In the genomic region with DNA sequence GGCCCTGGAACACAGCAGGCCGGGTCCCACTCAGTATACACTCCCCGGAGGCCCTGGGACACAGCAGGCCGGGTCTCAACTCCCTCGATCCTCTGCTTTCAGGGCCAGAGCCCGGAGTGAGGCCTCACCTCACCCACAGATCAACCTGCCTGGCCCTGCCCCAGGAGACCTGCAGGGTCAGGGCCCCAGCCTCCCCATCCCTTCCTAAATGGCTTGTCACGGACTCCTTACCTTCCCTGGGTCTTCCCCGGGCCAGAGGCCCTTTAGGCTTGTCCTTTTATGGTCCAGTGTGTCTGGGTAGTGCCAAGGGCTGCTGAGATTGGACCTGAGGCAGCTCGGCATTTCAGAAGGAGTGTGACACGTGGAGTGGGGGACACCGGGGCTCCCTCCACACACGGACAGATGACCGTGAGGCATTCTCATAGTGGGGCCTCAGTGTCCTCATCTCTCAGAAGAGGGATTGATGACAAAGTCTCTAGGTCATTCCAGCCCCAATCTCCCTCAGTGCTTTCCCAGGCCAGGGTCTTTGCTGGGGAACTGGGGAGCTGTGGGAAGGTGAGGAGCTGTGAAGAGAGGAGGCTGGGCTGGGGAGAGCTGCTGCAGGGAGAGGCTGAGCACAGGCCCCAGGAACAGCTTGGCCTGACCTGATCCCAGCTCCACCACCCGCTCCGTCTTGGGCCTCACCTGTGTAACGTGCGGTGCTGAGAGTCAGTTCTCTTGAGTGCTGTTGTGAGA, we compare ENCODE assay signal across 29 cellular contexts. TPM values are rescaled to one million over a fixed set of nuclear protein-coding genes. Genes with fewer than 3 reads are reported as not detected.
"Had no signal": no experiment of that assay in that cellular context is flagged by ENCODE, and none has a peak within 500 bp of the region (broad histone marks: within the 10 kb centered on the region; RNA-seq: fewer than 3 reads in every experiment).

No MANE protein-coding gene starts in this region.

- H3K4me3 ChIP-seq: ascending aorta, cardiac muscle cell, colonic mucosa, right lobe of liver, upper lobe of left lung had no signal

- H3K4me1 ChIP-seq: ascending aorta, colonic mucosa, right lobe of liver, upper lobe of left lung had no signal

- H3K9me3 Mint-ChIP-seq: activated naive CD4-positive, alpha-beta T cell treated with anti-CD3 and anti-CD28 coated beads, Interleukin-2, amount 10 ng/mL, durations not matched to agents 7 days and 5 days; activated naive CD8-positive, alpha-beta T cell treated with anti-CD3 and anti-CD28 coated beads, Interleukin-2, amount 10 ng/mL, durations not matched to agents 7 days and 5 days; activated T-helper 1 cell treated with anti-CD3 and anti-CD28 coated beads, Interleukin-12 subunit alpha, Interleukin-12 subunit beta, Interleukin-2, Interleukin-4 antibody, amounts not matched to agents 30 ng/mL and 10 ng/mL and 1 ng/mL, durations not matched to agents 14 hours and 24 hours and 36 hours; stimulated activated effector memory CD8-positive, alpha-beta T cell treated with anti-CD3 and anti-CD28 coated beads, Interleukin-12 subunit alpha, Interleukin-12 subunit beta, amount 100 ng/mL, for 72 hours; stimulated activated naive CD8-positive, alpha-beta T cell treated with anti-CD3 and anti-CD28 coated beads, Interleukin-15, Interleukin-2, amounts not matched to agents 100 ng/mL and 50 ng/mL, for 24 hours; T-cell; T-helper 2 cell treated with Interferon-gamma antibody and Interleukin-4, amounts not matched to agents 5 μg/mL and 100 μg/mL, for 36 hours had no signal

- H3K9me3 ChIP-seq: ascending aorta, colonic mucosa, right lobe of liver, upper lobe of left lung had no signal

- H3K27ac ChIP-seq: ascending aorta, cardiac muscle cell, colonic mucosa, right lobe of liver, upper lobe of left lung had no signal

- H3K27me3 Mint-ChIP-seq: activated naive CD4-positive, alpha-beta T cell treated with anti-CD3 and anti-CD28 coated beads, Interleukin-2, amount 10 ng/mL, durations not matched to agents 7 days and 5 days had no signal

- H3K4me1 Mint-ChIP-seq: activated naive CD4-positive, alpha-beta T cell treated with anti-CD3 and anti-CD28 coated beads, Interleukin-2, amount 10 ng/mL, durations not matched to agents 7 days and 5 days; activated naive CD8-positive, alpha-beta T cell treated with anti-CD3 and anti-CD28 coated beads, Interleukin-2, amount 10 ng/mL, durations not matched to agents 7 days and 5 days; naive B cell; stimulated activated effector memory CD8-positive, alpha-beta T cell treated with anti-CD3 and anti-CD28 coated beads, Interleukin-12 subunit alpha, Interleukin-12 subunit beta, amount 100 ng/mL, for 72 hours; T-cell had no signal

- DNase-seq: activated CD4-positive, alpha-beta T cell treated with anti-CD3 and anti-CD28 coated beads for 4 hours; activated CD4-positive, alpha-beta T cell treated with anti-CD3 and anti-CD28 coated beads, Interleukin-2, amount 50 U/mL, for 48 hours; activated CD4-positive, CD25-positive, alpha-beta regulatory T cell; activated CD8-positive, alpha-beta memory T cell treated with anti-CD3 and anti-CD28 coated beads for 24 hours; activated effector memory CD4-positive, alpha-beta T cell treated with anti-CD3 and anti-CD28 coated beads, Interleukin-2, amount 50 U/mL, for 16 hours; activated naive CD4-positive, alpha-beta T cell treated with anti-CD3 and anti-CD28 coated beads, Interleukin-2, amount 10 ng/mL, durations not matched to agents 7 days and 5 days; activated naive CD8-positive, alpha-beta T cell treated with anti-CD3 and anti-CD28 coated beads, Interleukin-2, amount 10 ng/mL, durations not matched to agents 7 days and 5 days; cerebellar nuclear complex; colonic mucosa; effector CD8-positive, alpha-beta T cell; left cardiac atrium; naive B cell; nephron progenitor cell; nucleus accumbens; right lobe of liver; stimulated activated CD4-positive, alpha-beta T cell treated with anti-CD3 and anti-CD28 coated beads, Interleukin-12 subunit alpha, Interleukin-12 subunit beta, amount 100 ng/mL, for 4 hours; stimulated activated CD4-positive, alpha-beta T cell treated with anti-CD3 and anti-CD28 coated beads, Interleukin-4, amount 100 ng/mL, for 1 hour; substantia nigra; T-cell; upper lobe of left lung had no signal

- H3K36me3 Mint-ChIP-seq: activated naive CD4-positive, alpha-beta T cell treated with anti-CD3 and anti-CD28 coated beads, Interleukin-2, amount 10 ng/mL, durations not matched to agents 7 days and 5 days; activated naive CD8-positive, alpha-beta T cell treated with anti-CD3 and anti-CD28 coated beads, Interleukin-2, amount 10 ng/mL, durations not matched to agents 7 days and 5 days; brain; mesothelial cell of epicardium; naive B cell; stimulated activated effector memory CD8-positive, alpha-beta T cell treated with anti-CD3 and anti-CD28 coated beads, Interleukin-12 subunit alpha, Interleukin-12 subunit beta, amount 100 ng/mL, for 72 hours; T-cell had no signal

- H3K27me3 ChIP-seq: ascending aorta, cardiac muscle cell, colonic mucosa, right lobe of liver, upper lobe of left lung had no signal

- H3K36me3 ChIP-seq: ascending aorta, cardiac muscle cell, colonic mucosa, right lobe of liver, upper lobe of left lung had no signal

- H3K4me3 Mint-ChIP-seq: activated naive CD4-positive, alpha-beta T cell treated with anti-CD3 and anti-CD28 coated beads, Interleukin-2, amount 10 ng/mL, durations not matched to agents 7 days and 5 days; activated naive CD8-positive, alpha-beta T cell treated with anti-CD3 and anti-CD28 coated beads, Interleukin-2, amount 10 ng/mL, durations not matched to agents 7 days and 5 days; activated T-helper 1 cell treated with anti-CD3 and anti-CD28 coated beads, Interleukin-12 subunit alpha, Interleukin-12 subunit beta, Interleukin-2, Interleukin-4 antibody, amounts not matched to agents 30 ng/mL and 10 ng/mL and 1 ng/mL, durations not matched to agents 14 hours and 24 hours and 36 hours; brain; mesothelial cell of epicardium; naive B cell; nephron progenitor cell; stimulated activated effector memory CD8-positive, alpha-beta T cell treated with anti-CD3 and anti-CD28 coated beads, Interleukin-12 subunit alpha, Interleukin-12 subunit beta, amount 100 ng/mL, for 72 hours; stimulated activated naive CD8-positive, alpha-beta T cell treated with anti-CD3 and anti-CD28 coated beads, Interleukin-15, Interleukin-2, amounts not matched to agents 100 ng/mL and 50 ng/mL, for 24 hours; T-cell; T-helper 2 cell treated with Interferon-gamma antibody and Interleukin-4, amounts not matched to agents 5 μg/mL and 100 μg/mL, for 36 hours had no signal

- H3K27ac Mint-ChIP-seq: activated naive CD4-positive, alpha-beta T cell treated with anti-CD3 and anti-CD28 coated beads, Interleukin-2, amount 10 ng/mL, durations not matched to agents 7 days and 5 days; activated naive CD8-positive, alpha-beta T cell treated with anti-CD3 and anti-CD28 coated beads, Interleukin-2, amount 10 ng/mL, durations not matched to agents 7 days and 5 days; activated T-helper 1 cell treated with anti-CD3 and anti-CD28 coated beads, Interleukin-12 subunit alpha, Interleukin-12 subunit beta, Interleukin-2, Interleukin-4 antibody, amounts not matched to agents 30 ng/mL and 10 ng/mL and 1 ng/mL, durations not matched to agents 14 hours and 24 hours and 36 hours; mesothelial cell of epicardium; nephron progenitor cell; stimulated activated effector memory CD8-positive, alpha-beta T cell treated with anti-CD3 and anti-CD28 coated beads, Interleukin-12 subunit alpha, Interleukin-12 subunit beta, amount 100 ng/mL, for 72 hours; stimulated activated naive CD8-positive, alpha-beta T cell treated with anti-CD3 and anti-CD28 coated beads, Interleukin-15, Interleukin-2, amounts not matched to agents 100 ng/mL and 50 ng/mL, for 24 hours; T-cell; T-helper 2 cell treated with Interferon-gamma antibody and Interleukin-4, amounts not matched to agents 5 μg/mL and 100 μg/mL, for 36 hours had no signal

RNA-seq across cellular contexts. Expression of a gene that starts 18.0 kb away (rescaled TPM):
- total RNA-seq: activated T-helper 1 cell treated with anti-CD3 and anti-CD28 coated beads, Interleukin-12 subunit alpha, Interleukin-12 subunit beta, Interleukin-2, Interleukin-4 antibody, amounts not matched to agents 30 ng/mL and 10 ng/mL and 1 ng/mL, durations not matched to agents 14 hours and 24 hours and 36 hours; ascending aorta; dermis microvascular lymphatic vessel endothelial cell had no signal
